In the genomic region with DNA sequence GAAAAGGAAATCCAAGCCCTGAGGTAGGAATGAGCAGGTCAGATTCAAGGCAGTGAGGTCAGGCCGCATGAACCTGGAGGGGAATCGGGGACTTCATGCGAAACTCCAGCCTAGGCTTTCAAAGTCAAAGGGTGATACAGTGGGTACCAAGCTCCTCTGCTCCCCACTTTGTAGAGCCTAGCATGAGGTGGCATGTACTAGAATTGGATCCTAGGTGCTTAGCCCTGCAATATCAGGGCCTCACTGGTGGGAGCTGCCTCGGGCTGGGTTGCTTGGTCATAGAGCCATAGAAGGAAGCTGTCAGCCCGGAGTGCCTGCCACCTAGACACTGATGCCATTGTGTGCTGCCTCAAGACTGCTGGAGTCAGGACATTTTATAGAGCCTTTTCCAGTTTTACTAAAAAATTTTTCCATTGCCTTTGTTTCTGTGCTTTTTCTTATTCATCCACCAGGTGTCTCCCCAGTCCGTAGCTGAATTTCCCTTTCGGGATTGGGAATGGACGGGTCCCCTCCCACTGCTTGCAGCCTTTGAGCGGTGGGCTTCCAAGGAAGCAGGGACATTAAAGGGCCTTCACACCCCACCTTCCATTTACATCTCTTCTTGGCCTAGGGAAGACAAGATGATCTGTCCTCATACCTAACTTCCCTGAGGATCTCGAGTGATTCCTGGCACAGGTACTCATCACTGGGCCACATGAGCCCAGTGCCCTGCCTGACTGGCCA, we compare ENCODE assay signal across 8 cellular contexts. TPM values are rescaled to one million over a fixed set of nuclear protein-coding genes. Genes with fewer than 3 reads are reported as not detected.
DNase-seq lines count a peak whose midpoint lies in the region; ATAC-seq and TF ChIP-seq lines count a peak whose summit lies in the region.

No MANE protein-coding gene starts in this region.

- no peaks in the 10 kb centered on the region; the same call in 1 of the 2 replicates for H4K20me1 ChIP-seq in HCT116 (ENCODE audit: insufficient read depth)

- no peak overlapping the region for H3K4me2 ChIP-seq in HCT116 (ENCODE audit: low read length)

- TF ChIP-seq CTCF in HCT116 (IDR thresholded peaks at IDR 0.05 in 2 of 3, conservative IDR thresholded peaks at IDR 0.05 in 1 of 3; ENCODE audit: borderline replicate concordance in 1 of 3, insufficient read depth in 1 of 3, low read depth in 2 of 3, low read length in 2 of 3) (peak in 2 of 3 experiments; percentile 75 to 90; a peak in 4 of 6 replicates), body of pancreas (IDR thresholded peaks at IDR 0.05) (peak; percentile 34 to 79 (median 73)), mesothelial cell of epicardium (IDR thresholded peaks at IDR 0.05; ENCODE audit: unreplicated experiment) (peak; percentile 70)

- peaks cover 27 to 44% of the 10 kb centered on the region in 2 experiments for H3K36me3 ChIP-seq in HCT116 (ENCODE audit: control insufficient read depth in 1 of 2, insufficient read depth in 2 of 2, low read length in 2 of 2)
- H3K36me3 ChIP-seq in body of pancreas (replicated peaks in 1 of 2; ENCODE audit: insufficient read depth in 1 of 2, low read depth in 2 of 2): peaks cover 0 to 9% of the 10 kb centered on the region in 2 donors

- peaks cover 10 to 51% of the 10 kb centered on the region in 2 experiments for H3K4me1 ChIP-seq in HCT116 (ENCODE audit: control insufficient read depth in 1 of 2, insufficient read depth in 2 of 2, low read length in 2 of 2)
- peaks cover 34% of the 10 kb centered on the region for H3K4me1 ChIP-seq in body of pancreas

- POLR2A ChIA-PET in HCT116 (lab: Charles Lee): no interaction called here

- H3K9me2 ChIP-seq in HCT116 (ENCODE audit: insufficient read depth): no peaks in the 10 kb centered on the region

- TF ChIP-seq RAD21 in HCT116 (IDR thresholded peaks at IDR 0.05; ENCODE audit: low read depth): no peak

- no peak overlapping the region for H2AFZ ChIP-seq in HCT116 (ENCODE audit: low read depth, low read length, poor library complexity, severe bottlenecking)

- peaks cover 15% of the 10 kb centered on the region for H3K36me3 Mint-ChIP-seq in mesothelial cell of epicardium

- H3K4me3 ChIP-seq in HCT116 (replicated peaks in 1 of 2; ENCODE audit: low read depth in 1 of 2, low read length in 2 of 2): no peak overlapping the region
- no peak overlapping the region for H3K4me3 ChIP-seq in body of pancreas

- H3K27ac ChIP-seq in HCT116 (ENCODE audit: low read depth, low read length): peak overlapping the region; percentile 87
- H3K27ac ChIP-seq in body of pancreas: no peak overlapping the region

- CTCF ChIA-PET in HCT116 (lab: Charles Lee): interaction anchor here (0.7 to 3.9 kb wide), 10 partner anchors 9 to 116 kb away, joined by 3 to 31 read pairs (median 3); no protein-coding TSS in a partner anchor

- H3K9me3 ChIP-seq in HCT116 (ENCODE audit: control insufficient read depth in 1 of 2, insufficient read depth in 1 of 2, low read depth in 1 of 2, low read length in 2 of 2) (no peaks in the 10 kb centered on the region), body of pancreas (no peaks in the 10 kb centered on the region)

- TF ChIP-seq POLR2A in HCT116 (IDR thresholded peaks at IDR 0.05; ENCODE audit: borderline replicate concordance, extremely low read depth, insufficient read depth, insufficient read length) (no peak), body of pancreas (IDR thresholded peaks at IDR 0.05) (no peak)

- no peak for ATAC-seq in HCT116
- no peak for ATAC-seq in body of pancreas
- ATAC-seq in GM21390 (IDR thresholded peaks at IDR 0.05; ENCODE audit: unreplicated experiment): no peak
- no peak for ATAC-seq in sciatic nerve

- WGBS in body of pancreas, 2 donors: 43 to 49% methylated on average over 10 of the region's 10 CpGs

- peaks cover 34% of the 10 kb centered on the region for H3K79me2 ChIP-seq in HCT116 (ENCODE audit: insufficient read depth, low read length)

- H3K27me3 ChIP-seq in HCT116 (ENCODE audit: insufficient read depth, low read length) (no peaks in the 10 kb centered on the region), body of pancreas (no peaks in the 10 kb centered on the region)

- H3K27me3 Mint-ChIP-seq in mesothelial cell of epicardium (ENCODE audit: low read depth): no peaks in the 10 kb centered on the region

- RAD21 ChIA-PET in HCT116 (lab: Charles Lee; ENCODE audit: low non-redundant PET in 1 of 2, low total read pairs in 2 of 2, uncharacterized antibody in 2 of 2, unreplicated experiment in 2 of 2): interaction anchor here in 1 of 2 experiments (0.8 kb wide), 1 partner anchor 20 kb away, joined by 3 read pairs; no protein-coding TSS in a partner anchor

- peaks cover 34% of the 10 kb centered on the region for H3K4me1 Mint-ChIP-seq in mesothelial cell of epicardium

- intact Hi-C loops in HCT116 (cut with micrococcal nuclease): loop anchor here (1.0 kb wide), 1 partner anchor 19 kb away; no protein-coding TSS in a partner anchor
- intact Hi-C loops in body of pancreas (cut with DNase I): no loop called here
- intact Hi-C loops in sciatic nerve (cut with DNase I): no loop called here

- BruUV-seq in HCT116 (replicated peaks; lab: Mats Ljungman, UMichigan): TSS peak; percentile 17

- no peak overlapping the region for H3K4me3 Mint-ChIP-seq in mesothelial cell of epicardium

- peak overlapping the region; percentile 80 for H3K27ac Mint-ChIP-seq in mesothelial cell of epicardium

- DNase-seq in Ammon's horn (ENCODE audit: low spot score) (peak; percentile 74), HCT116 (ENCODE audit: low read depth, low spot score) (no peak), body of pancreas (peak in 1 of 4 donors; percentile 22), mesothelial cell of epicardium (ENCODE audit: low spot score in 2 of 2, unreplicated experiment in 2 of 2) (no peak), mucosa of gallbladder (ENCODE audit: low spot score) (no peak), sciatic nerve (ENCODE audit: low spot score) (no peak)
- no peak for DNase-seq in activated CD4-positive, alpha-beta T cell treated with anti-CD3 and anti-CD28 coated beads for 48 hours

- no peaks in the 10 kb centered on the region for H3K9me3 Mint-ChIP-seq in mesothelial cell of epicardium

- peak overlapping the region; percentile 13; the same call in 1 of the 2 replicates for H3K9ac ChIP-seq in HCT116 (ENCODE audit: low read length)

TF ChIP-seq in HCT116, 20 proteins besides CTCF, POLR2A, EP300 and RAD21:
- TF ChIP-seq EZH2 (IDR thresholded peaks at IDR 0.05): no peak
- peak; percentile 31 for TF ChIP-seq POLR2AphosphoS5 (IDR thresholded peaks at IDR 0.05; ENCODE audit: low read depth, low read length)
- no peak for TF ChIP-seq SRF (IDR thresholded peaks at IDR 0.05; ENCODE audit: low read depth)
- TF ChIP-seq EGR1 (IDR thresholded peaks at IDR 0.05; ENCODE audit: low read depth): no peak

RNA-seq across cellular contexts. Expression of gene LZTS2, which starts 5.5 kb away (rescaled TPM):
- total RNA-seq in HCT116 (2021; ENCODE audit: unreplicated experiment) (93.0 TPM), body of pancreas (10 to 100 TPM; 29.7 to 38.4 TPM), mesothelial cell of epicardium (107 to 111 TPM (median 110 TPM) in 3 replicates), mucosa of gallbladder (84.9 TPM), sciatic nerve (78.6 TPM)
- polyA plus RNA-seq in HCT116 (2012): 75.6 and 78.8 TPM in 2 replicates

RNA-seq across cellular contexts. Expression of gene TWNK, which starts 6.8 kb away (rescaled TPM):
- total RNA-seq in HCT116 (2021; ENCODE audit: unreplicated experiment): 42.1 TPM
- 39.7 and 42.4 TPM in 2 replicates for polyA plus RNA-seq in HCT116 (2012)
- 1 to 10 TPM; 1.8 to 2.3 TPM for total RNA-seq in body of pancreas
- total RNA-seq in mesothelial cell of epicardium: 11.7 to 13.9 TPM (median 12.4 TPM) in 3 replicates
- total RNA-seq in mucosa of gallbladder: 5.7 TPM
- total RNA-seq in sciatic nerve: 5.9 TPM

RNA-seq across cellular contexts. Expression of gene MRPL43, which starts 6.8 kb away (rescaled TPM):
- total RNA-seq in HCT116 (2021; ENCODE audit: unreplicated experiment): 136 TPM
- 153 and 159 TPM in 2 replicates for polyA plus RNA-seq in HCT116 (2012)
- total RNA-seq in body of pancreas: 10 to 100 TPM; 53.7 to 90.5 TPM
- total RNA-seq in mesothelial cell of epicardium: 66.7 to 70.2 TPM (median 69.4 TPM) in 3 replicates
- total RNA-seq in mucosa of gallbladder: 104 TPM
- 84.8 TPM for total RNA-seq in sciatic nerve

RNA-seq across cellular contexts. Expression of gene SEMA4G, which starts 24.8 kb away (rescaled TPM):
- 29.4 TPM for total RNA-seq in HCT116 (2021; ENCODE audit: unreplicated experiment)
- polyA plus RNA-seq in HCT116 (2012): 31.8 and 34.3 TPM in 2 replicates
- total RNA-seq in body of pancreas: 10 to 100 TPM; 10.5 to 12.5 TPM
- 20.0 to 22.8 TPM (median 22.2 TPM) in 3 replicates for total RNA-seq in mesothelial cell of epicardium
- total RNA-seq in mucosa of gallbladder: 55.1 TPM
- total RNA-seq in sciatic nerve: 15.3 TPM

RNA-seq across cellular contexts. Expression of gene PDZD7, which starts 36.8 kb away (rescaled TPM):
- total RNA-seq in HCT116 (2021; ENCODE audit: unreplicated experiment): 6.1 TPM
- 4.8 and 6.1 TPM in 2 replicates for polyA plus RNA-seq in HCT116 (2012)
- under 1 TPM; 0.52 to 0.66 TPM for total RNA-seq in body of pancreas
- total RNA-seq in mesothelial cell of epicardium: 1.2 to 1.8 TPM (median 1.8 TPM) in 3 replicates
- total RNA-seq in mucosa of gallbladder: 5.3 TPM
- 3.8 TPM for total RNA-seq in sciatic nerve
